9 cellular contexts compared by ENCODE assay signal in the genomic region with DNA sequence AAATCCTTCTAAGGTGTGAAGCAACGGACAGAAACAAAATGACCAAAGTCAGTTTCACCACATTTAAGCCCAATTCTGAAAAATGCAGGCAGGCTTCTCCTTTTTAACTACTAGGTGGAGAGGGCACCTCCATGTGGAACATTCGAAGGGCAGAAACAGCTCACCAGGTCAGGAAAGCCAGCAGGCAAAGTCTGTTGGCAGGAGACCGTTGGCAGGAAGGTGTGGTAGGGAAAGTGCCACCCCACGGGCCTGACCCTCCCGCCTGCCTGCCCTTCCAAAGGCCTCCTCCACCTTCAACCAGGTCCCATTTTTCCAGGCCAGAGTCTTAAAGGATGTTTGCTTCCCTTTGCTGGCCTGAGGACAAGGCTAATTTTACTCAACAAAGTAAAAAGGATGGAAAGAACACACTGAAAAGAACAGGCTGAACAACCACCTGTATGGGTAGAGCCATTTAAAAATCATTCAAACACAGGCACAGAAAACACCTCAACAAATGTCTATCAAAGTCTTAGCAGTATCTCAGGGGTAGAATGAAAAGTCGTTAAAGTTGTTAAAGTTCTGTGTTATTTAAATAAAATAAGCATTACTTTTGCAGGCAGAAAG. TPM values are rescaled to one million over a fixed set of nuclear protein-coding genes. Genes with fewer than 3 reads are reported as not detected.
DNase-seq lines count a peak whose midpoint lies in the region; ATAC-seq and TF ChIP-seq lines count a peak whose summit lies in the region.
"Had no signal": no experiment of that assay in that cellular context is flagged by ENCODE, and none has a peak within 500 bp of the region (broad histone marks: within the 10 kb centered on the region; RNA-seq: fewer than 3 reads in every experiment).

No MANE protein-coding gene starts in this region.

- H3K9me3 Mint-ChIP-seq in activated T-cell treated with anti-CD3 and anti-CD28 coated beads, Interleukin-2, amount 50 U/mL, for 72 hours: no peaks in the 10 kb centered on the region

- peaks cover 3 to 12% of the 10 kb centered on the region in 2 donors for H3K36me3 Mint-ChIP-seq in activated T-cell treated with anti-CD3 and anti-CD28 coated beads, Interleukin-2, amount 50 U/mL, for 72 hours (ENCODE audit: insufficient read depth in 2 of 2)

- H3K27me3 ChIP-seq in breast epithelium (no peaks in the 10 kb centered on the region), thoracic aorta (replicated peaks; ENCODE audit: insufficient read depth) (no peaks in the 10 kb centered on the region)

- H3K4me1 ChIP-seq in breast epithelium (peaks cover 5 to 24% of the 10 kb centered on the region in 2 donors), mucosa of descending colon (ENCODE audit: low read depth) (peaks cover 61% of the 10 kb centered on the region), thoracic aorta (ENCODE audit: control insufficient read depth in 1 of 2, low read depth in 2 of 2) (peaks cover 65 to 88% of the 10 kb centered on the region in 2 donors)

- H3K27me3 Mint-ChIP-seq in activated T-cell treated with anti-CD3 and anti-CD28 coated beads, Interleukin-2, amount 50 U/mL, for 72 hours (ENCODE audit: low read depth): no peaks in the 10 kb centered on the region

- no peak for TF ChIP-seq POLR2A in breast epithelium (IDR thresholded peaks at IDR 0.05)

- no peak for DNase-seq in activated T-cell treated with anti-CD3 and anti-CD28 coated beads, Interleukin-2, amount 50 U/mL, for 72 hours
- no peak for DNase-seq in activated T-cell treated with anti-CD3 and anti-CD28 coated beads, Interleukin-2, amount 50 U/mL, for 1 hour
- DNase-seq in breast epithelium (ENCODE audit: low spot score in 2 of 2) (no peak), mucosa of descending colon (peak in 2 of 3 donors; percentile 75 to 77), thoracic aorta (ENCODE audit: low spot score) (no peak)
- DNase-seq in NK-92 treated with Interleukin-12 subunit alpha and Interleukin-12 subunit beta, amount 100 ng/mL, for 24 hours (lab: John Stamatoyannopoulos, UW): no peak
- no peak for DNase-seq in stimulated activated CD4-positive, alpha-beta T cell treated with anti-CD3 and anti-CD28 coated beads, Interleukin-15, amount 100 ng/mL, for 24 hours
- DNase-seq: NCI-H1694 treated with DMSO at 0.1 percent for 48 hours had no signal

- peaks cover 93% of the 10 kb centered on the region for H3K4me1 Mint-ChIP-seq in activated T-cell treated with anti-CD3 and anti-CD28 coated beads, Interleukin-2, amount 50 U/mL, for 72 hours (ENCODE audit: low read depth)

- no peak for ATAC-seq in activated T-cell treated with anti-CD3 and anti-CD28 coated beads, Interleukin-2, amount 50 U/mL, for 72 hours (replicated peaks in 1 of 2)
- ATAC-seq in mucosa of descending colon (peak; percentile 88), thoracic aorta (ENCODE audit: insufficient number of reproducible peaks, low FRiP score, low read depth) (no peak), GM18519 (IDR thresholded peaks at IDR 0.05; ENCODE audit: low FRiP score, unreplicated experiment) (no peak)

- no peaks in the 10 kb centered on the region for H3K9me3 ChIP-seq in breast epithelium
- no peaks in the 10 kb centered on the region for H3K9me3 ChIP-seq in mucosa of descending colon
- no peaks in the 10 kb centered on the region for H3K9me3 ChIP-seq in thoracic aorta

- peak overlapping the region; percentile 70 to 78 for H3K4me3 Mint-ChIP-seq in activated T-cell treated with anti-CD3 and anti-CD28 coated beads, Interleukin-2, amount 50 U/mL, for 72 hours

- H3K27ac ChIP-seq in breast epithelium (peak overlapping the region; percentile 42 to 62), thoracic aorta (peak overlapping the region; percentile 31 to 55)

- H3K4me3 ChIP-seq in breast epithelium (no peak overlapping the region), mucosa of descending colon (no peak overlapping the region), thoracic aorta (no peak overlapping the region)

- TF ChIP-seq CTCF in breast epithelium (IDR thresholded peaks at IDR 0.05) (no peak), mucosa of descending colon (IDR thresholded peaks at IDR 0.05) (no peak), thoracic aorta (IDR thresholded peaks at IDR 0.05) (no peak)

- H3K27ac Mint-ChIP-seq in activated T-cell treated with anti-CD3 and anti-CD28 coated beads, Interleukin-2, amount 50 U/mL, for 72 hours: peak overlapping the region; percentile 87

- H3K36me3 ChIP-seq in breast epithelium (no peaks in the 10 kb centered on the region), mucosa of descending colon (ENCODE audit: low read depth) (no peaks in the 10 kb centered on the region), thoracic aorta (no peaks in the 10 kb centered on the region)

- intact Hi-C loops in breast epithelium (cut with DNase I; ENCODE audit: low total_unique reads): loop anchor here (1.0 kb wide), 1 partner anchor 9 kb away; no protein-coding TSS in a partner anchor
- intact Hi-C loops in mucosa of descending colon (cut with DNase I, micrococcal nuclease): no loop called here

RNA-seq across cellular contexts. Expression of gene CAPZB, which starts 26.4 kb away (rescaled TPM):
- total RNA-seq in activated T-cell treated with anti-CD3 and anti-CD28 coated beads, Interleukin-2, amount 50 U/mL, for 72 hours: 100 to 1,000 TPM; 336 to 373 TPM
- total RNA-seq in breast epithelium (100 to 1,000 TPM; 112 to 114 (median 113) TPM), mucosa of descending colon (100 to 1,000 TPM; 346 to 393 (median 381) TPM), thoracic aorta (100 to 1,000 TPM; 119 to 174 TPM)

Comparison
In these comparisons a context has a peak if more than half of its experiments do, and no peak if none do; other contexts are left out.
1. DNase-seq: peak in mucosa of descending colon (2 of 3); none in activated T-cell treated with anti-CD3 and anti-CD28 coated beads, Interleukin-2, amount 50 U/mL, for 72 hours (0 of 2), activated T-cell treated with anti-CD3 and anti-CD28 coated beads, Interleukin-2, amount 50 U/mL, for 1 hour (single experiment), breast epithelium (0 of 2), thoracic aorta (single experiment), NK-92 treated with Interleukin-12 subunit alpha and Interleukin-12 subunit beta, amount 100 ng/mL, for 24 hours (single experiment) and stimulated activated CD4-positive, alpha-beta T cell treated with anti-CD3 and anti-CD28 coated beads, Interleukin-15, amount 100 ng/mL, for 24 hours (single experiment).